8 cellular contexts compared by ENCODE assay signal in genomic region chr5:77087484-77088291, GRCh38. TPM values are rescaled to one million over a fixed set of nuclear protein-coding genes. Genes with fewer than 3 reads are reported as not detected.
DNase-seq lines count a peak whose midpoint lies in the region; ATAC-seq and TF ChIP-seq lines count a peak whose summit lies in the region.

No MANE protein-coding gene starts in this region.

- TF ChIP-seq CTCF in liver (IDR thresholded peaks at IDR 0.05; ENCODE audit: low read depth, low read length, missing input control) (no peak), suprapubic skin (IDR thresholded peaks at IDR 0.05) (no peak)

- peak; percentile 60 for DNase-seq in NCI-H146 (lab: John Stamatoyannopoulos, UW)
- no peak for DNase-seq in NCI-H146 treated with DMSO at 0.1 percent for 48 hours (lab: John Stamatoyannopoulos, UW; ENCODE audit: unreplicated experiment)
- peak; percentile 27 for DNase-seq in NCI-H2196 (lab: John Stamatoyannopoulos, UW; ENCODE audit: unreplicated experiment)
- DNase-seq in suprapubic skin (ENCODE audit: low spot score in 2 of 2), result peak in 1 of 2 donors; percentile 62

- H3K9me3 ChIP-seq in liver (ENCODE audit: control insufficient read depth in 4 of 4, low read length in 3 of 4), result no peaks in the 10 kb centered on the region
- H3K9me3 ChIP-seq in suprapubic skin, result no peaks in the 10 kb centered on the region

- no peak for ATAC-seq in GM18498 (IDR thresholded peaks at IDR 0.05; ENCODE audit: unreplicated experiment)
- no peak for ATAC-seq in HG03521 (IDR thresholded peaks at IDR 0.05; ENCODE audit: unreplicated experiment)

- H3K27me3 ChIP-seq in liver (ENCODE audit: control insufficient read depth in 4 of 4, insufficient read depth in 4 of 4, low read length in 3 of 4), result no peaks in the 10 kb centered on the region
- H3K27me3 ChIP-seq in suprapubic skin, result no peaks in the 10 kb centered on the region

- peak overlapping the region in 1 of 2 donors; percentile 69 for H3K9ac ChIP-seq in liver (ENCODE audit: low read depth in 1 of 2, low read length in 2 of 2)

- TF ChIP-seq EP300 in suprapubic skin (IDR thresholded peaks at IDR 0.05), result no peak

- H3K4me1 ChIP-seq in liver (ENCODE audit: control insufficient read depth in 4 of 4, insufficient read depth in 4 of 4, low read length in 3 of 4) (peaks cover 0 to 21% (median 15%) of the 10 kb centered on the region in 4 donors), suprapubic skin (peaks cover 15% of the 10 kb centered on the region)

- H3K4me3 ChIP-seq in liver (ENCODE audit: low read depth in 1 of 3, low read length in 3 of 3), result peak overlapping the region; percentile 65 to 85 (median 68)
- peak overlapping the region; percentile 70 for H3K4me3 ChIP-seq in suprapubic skin

- 16% methylated on average over 18 of the region's 18 CpGs for WGBS in liver
- 42% methylated on average over 16 of the region's 18 CpGs for WGBS in suprapubic skin

- H3K36me3 ChIP-seq in liver (ENCODE audit: control insufficient read depth in 4 of 4, insufficient read depth in 3 of 4, low read depth in 1 of 4, low read length in 3 of 4) (peaks cover 0 to 4% (median 0%) of the 10 kb centered on the region in 4 donors), suprapubic skin (no peaks in the 10 kb centered on the region)

- TF ChIP-seq RAD21 in liver (IDR thresholded peaks at IDR 0.05), result peak in 1 of 2 donors; percentile 14

- H3K27ac ChIP-seq in cingulate gyrus (ENCODE audit: low read depth, low read length) (peak overlapping the region; percentile 86), liver (ENCODE audit: low read depth in 1 of 2, low read length in 2 of 2) (peak overlapping the region; percentile 88 to 96), suprapubic skin (peak overlapping the region; percentile 91)

- no peak for TF ChIP-seq POLR2A in suprapubic skin (IDR thresholded peaks at IDR 0.05)

TF ChIP-seq in liver, 16 proteins besides CTCF, POLR2A, EP300 and RAD21:
- TF ChIP-seq MAX (IDR thresholded peaks at IDR 0.05), result no peak
- TF ChIP-seq ATF3 (IDR thresholded peaks at IDR 0.05), result peak; percentile 20
- peak; percentile 46 for TF ChIP-seq TAF1 (conservative IDR thresholded peaks at IDR 0.05)
- peak in 1 of 2 donors; percentile 45 for TF ChIP-seq GABPA (IDR thresholded peaks at IDR 0.05 in 1 of 2, conservative IDR thresholded peaks at IDR 0.05 in 1 of 2)
- TF ChIP-seq REST (IDR thresholded peaks at IDR 0.05), result no peak
- peak; percentile 71 to 73 for TF ChIP-seq RXRA (IDR thresholded peaks at IDR 0.05)
- peak; percentile 52 to 56 for TF ChIP-seq JUND (IDR thresholded peaks at IDR 0.05)
- peak; percentile 94 for TF ChIP-seq SP1 (IDR thresholded peaks at IDR 0.05)
- peak; percentile 77 to 83 for TF ChIP-seq HNF4A (conservative IDR thresholded peaks at IDR 0.05)
- TF ChIP-seq YY1 (IDR thresholded peaks at IDR 0.05), result peak; percentile 94
- TF ChIP-seq NR2F2 (IDR thresholded peaks at IDR 0.05), result peak; percentile 69
- no peak for TF ChIP-seq FOXA1 (IDR thresholded peaks at IDR 0.05)
- peak; percentile 25 for TF ChIP-seq HNF4G (IDR thresholded peaks at IDR 0.05)
- peak; percentile 41 for TF ChIP-seq ZBTB33 (IDR thresholded peaks at IDR 0.05)

RNA-seq across cellular contexts. Expression of gene ZBED3, which starts 0.6 kb away (rescaled TPM):
- total RNA-seq in liver, result 1 to 10 TPM; 2.1 to 2.8 TPM
- polyA plus RNA-seq in liver, result 1 to 10 TPM; 5.2 TPM
- 1 to 10 TPM in 3 of 4 donors, under 1 TPM in 1; 0.83 to 3.7 (median 2.8) TPM for total RNA-seq in suprapubic skin

RNA-seq across cellular contexts. Expression of gene AGGF1, which starts 57.5 kb away (rescaled TPM):
- total RNA-seq in liver, result 10 to 100 TPM; 14.6 to 16.7 TPM
- polyA plus RNA-seq in liver, result 10 to 100 TPM in 1 of 2 donors, 1 to 10 TPM in 1; 7.2 to 15.6 TPM
- total RNA-seq in suprapubic skin, result 10 to 100 TPM; 16.3 to 23.5 (median 21.3) TPM
